In the genomic region with DNA sequence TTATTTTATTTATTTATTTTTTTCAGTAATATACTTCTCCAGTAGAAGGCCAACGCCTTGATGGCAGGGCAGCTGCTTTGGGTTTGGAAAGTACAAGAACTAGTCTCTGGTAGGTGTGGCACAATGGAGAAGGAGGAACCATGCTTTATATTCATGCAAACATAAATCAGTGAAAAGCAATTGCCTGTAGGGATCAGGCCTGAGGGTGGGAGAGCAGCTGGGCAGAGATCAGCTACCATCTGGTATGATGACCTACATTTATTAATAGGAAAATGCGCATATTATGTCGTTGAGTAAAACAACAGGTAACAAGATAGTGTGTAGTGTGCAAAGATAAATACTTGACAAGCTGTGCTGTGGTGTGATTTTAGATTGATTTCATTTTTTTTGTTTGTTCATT, we compare ENCODE assay signal across 16 cellular contexts.
DNase-seq lines count a peak whose midpoint lies in the region; FAIRE-seq and TF ChIP-seq lines count a peak whose summit lies in the region.
"Had no signal": no experiment of that assay in that cellular context is flagged by ENCODE, and none has a peak within 500 bp of the region (broad histone marks: within the 10 kb centered on the region; RNA-seq: fewer than 3 reads in every experiment).

No MANE protein-coding gene starts in this region.

- no peak overlapping the region for H3K4me3 Mint-ChIP-seq in endothelial cell (ENCODE audit: unreplicated experiment)
- no peak overlapping the region for H3K4me3 Mint-ChIP-seq in activated naive CD4-positive, alpha-beta T cell treated with anti-CD3 and anti-CD28 coated beads for 36 hours
- H3K4me3 Mint-ChIP-seq: CD4-positive, alpha-beta memory T cell had no signal

- no peaks in the 10 kb centered on the region for H3K27me3 Mint-ChIP-seq in endothelial cell (ENCODE audit: unreplicated experiment)
- H3K27me3 Mint-ChIP-seq in activated naive CD4-positive, alpha-beta T cell treated with anti-CD3 and anti-CD28 coated beads for 36 hours (ENCODE audit: low read depth): no peaks in the 10 kb centered on the region

- no peak for TF ChIP-seq RAD21 in H1 (IDR thresholded peaks at IDR 0.05 in 1 of 2, conservative IDR thresholded peaks at IDR 0.05 in 1 of 2; ENCODE audit: low read depth in 2 of 2, low read length in 2 of 2)

- peak in 2 of 3 experiments; percentile 2 to 31 for DNase-seq in NCI-H1417 (lab: John Stamatoyannopoulos, UW)
- no peak for DNase-seq in NCI-H1417 treated with DMSO at 0.1 percent for 48 hours (lab: John Stamatoyannopoulos, UW)
- DNase-seq in DMS 273 treated with DMSO at 0.1 percent for 48 hours (lab: John Stamatoyannopoulos, UW): peak; percentile 76
- DNase-seq in NCI-H524 (lab: John Stamatoyannopoulos, UW): peak; percentile 79 to 96
- DNase-seq in H1 (ENCODE audit: low read depth in 1 of 2, low spot score in 2 of 2): no peak
- no peak for DNase-seq in endothelial cell (ENCODE audit: low spot score)
- DNase-seq in activated naive CD4-positive, alpha-beta T cell treated with anti-CD3 and anti-CD28 coated beads for 36 hours: no peak
- no peak for DNase-seq in ACHN
- DNase-seq: 8988T; CD4-positive, alpha-beta memory T cell; GOT3; KG1; NCI-H2107; SIG-M5 had no signal

- WGBS in H1 (ENCODE audit: extremely low coverage in 1 of 2, insufficient coverage in 1 of 2, insufficient read length in 1 of 2, insufficient replicate concordance in 2 of 2, low coverage in 1 of 2, low lambda C conversion rate in 2 of 2, missing lambda C conversion rate in 1 of 2), 2 experiments: 91% methylated on average over 3 of the region's 3 CpGs; no CpG with 5 or more reads in 1 of the 2 experiments

- H3K4me3 ChIP-seq in H1 (ENCODE audit: extremely low read depth in 1 of 4, insufficient read depth in 2 of 4, low read depth in 3 of 4, low read length in 4 of 4): no peak overlapping the region

- no peak overlapping the region for H2BK20ac ChIP-seq in H1 (ENCODE audit: low read length)

- no peak overlapping the region for H3K23ac ChIP-seq in H1 (ENCODE audit: insufficient read length)

- no peaks in the 10 kb centered on the region for H3K27me3 ChIP-seq in H1 (replicated peaks in 1 of 4; ENCODE audit: control insufficient read depth in 3 of 4, extremely low read depth in 1 of 4, insufficient read depth in 3 of 4, low read length in 3 of 4)

- H4K8ac ChIP-seq in H1 (ENCODE audit: extremely low read depth, insufficient read depth, low read length): no peak overlapping the region

- in situ Hi-C loops in ACHN (cut with HindIII; ENCODE audit: low pct_ligation_motif_present, low pct_unique_long_range_greater_than_20kb, low sequenced_read_pairs): no loop called here

- no peaks in the 10 kb centered on the region for H3K23me2 ChIP-seq in H1 (ENCODE audit: low read depth, low read length)

- POLR2A ChIA-PET in H1 (lab: Charles Lee; ENCODE audit: partially characterized antibody): no interaction called here

- peaks cover 0 to 2% (median 0%) of the 10 kb centered on the region in 4 experiments; a peak in 1 of 7 replicates for H3K4me1 ChIP-seq in H1 (replicated peaks in 1 of 4; ENCODE audit: control insufficient read depth in 3 of 4, insufficient read depth in 4 of 4, low read length in 3 of 4)

- H3K9me3 Mint-ChIP-seq in endothelial cell (ENCODE audit: unreplicated experiment): no peaks in the 10 kb centered on the region
- peaks cover 3% of the 10 kb centered on the region for H3K9me3 Mint-ChIP-seq in activated naive CD4-positive, alpha-beta T cell treated with anti-CD3 and anti-CD28 coated beads for 36 hours

- H3K36me3 ChIP-seq in H1 (ENCODE audit: control insufficient read depth in 2 of 4, insufficient read depth in 4 of 4, low read length in 3 of 4): no peaks in the 10 kb centered on the region

- intact Hi-C loops in activated naive CD4-positive, alpha-beta T cell treated with anti-CD3 and anti-CD28 coated beads for 36 hours (cut with micrococcal nuclease): no loop called here

- H3K4me1 Mint-ChIP-seq in endothelial cell (ENCODE audit: unreplicated experiment): no peaks in the 10 kb centered on the region
- H3K4me1 Mint-ChIP-seq in activated naive CD4-positive, alpha-beta T cell treated with anti-CD3 and anti-CD28 coated beads for 36 hours (ENCODE audit: low read depth): no peaks in the 10 kb centered on the region
- H3K4me1 Mint-ChIP-seq: CD4-positive, alpha-beta memory T cell had no signal

- H3K56ac ChIP-seq in H1 (replicated peaks; ENCODE audit: insufficient read length, low read depth, low read length): no peak overlapping the region

- no peak overlapping the region for H3K18ac ChIP-seq in H1 (ENCODE audit: extremely low read depth, low read length)

- no peak overlapping the region for H3K14ac ChIP-seq in H1 (ENCODE audit: insufficient read length)

- H2AFZ ChIP-seq in H1 (ENCODE audit: low read length): no peak overlapping the region

- H2AK5ac ChIP-seq in H1 (ENCODE audit: low read depth, low read length): no peak overlapping the region

- CTCF ChIA-PET in H1 (lab: Charles Lee; ENCODE audit: partially characterized antibody): interaction anchor here (1.1 kb wide), 1 partner anchor 135 kb away, joined by 8 read pairs; no protein-coding TSS in a partner anchor
- CTCF ChIA-PET in activated naive CD4-positive, alpha-beta T cell treated with anti-CD3 and anti-CD28 coated beads for 36 hours (lab: Charles Lee): interaction anchor here (1.5 kb wide), 1 partner anchor 38 kb away, joined by 3 read pairs; no protein-coding TSS in a partner anchor

- H2BK15ac ChIP-seq in H1 (ENCODE audit: low read length): no peak overlapping the region

- H3K79me1 ChIP-seq in H1 (ENCODE audit: low read depth, low read length): no peaks in the 10 kb centered on the region

- FAIRE-seq in H1 (lab: Jason Lieb, UNC): no peak
- FAIRE-seq: GM12892, RCC 7860 had no signal

- no peak overlapping the region for H2BK12ac ChIP-seq in H1 (ENCODE audit: low read depth, low read length)

- H2BK5ac ChIP-seq in H1 (ENCODE audit: low read depth, low read length): no peak overlapping the region

- H3K9ac ChIP-seq in H1 (replicated peaks in 1 of 4; ENCODE audit: extremely low read depth in 1 of 4, low read depth in 3 of 4, low read length in 3 of 4): no peak overlapping the region

- H4K20me1 ChIP-seq in H1 (replicated peaks in 1 of 2; ENCODE audit: control insufficient read depth in 1 of 2, insufficient read depth in 2 of 2, low read length in 2 of 2): no peaks in the 10 kb centered on the region

- H3K4ac ChIP-seq in H1 (replicated peaks; ENCODE audit: insufficient read length, low read depth, low read length): no peak overlapping the region

- H2BK120ac ChIP-seq in H1 (replicated peaks; ENCODE audit: low read depth, low read length): no peak overlapping the region

- no peaks in the 10 kb centered on the region for H3K9me3 ChIP-seq in H1 (ENCODE audit: insufficient read depth in 2 of 2, low read depth in 1 of 2, low read length in 1 of 2)

- H4K5ac ChIP-seq in H1 (ENCODE audit: insufficient read length, low read depth, low read length): no peak overlapping the region

- TF ChIP-seq EP300 in H1 (IDR thresholded peaks at IDR 0.05; ENCODE audit: borderline replicate concordance in 1 of 2, low read depth in 2 of 2, low read length in 2 of 2): no peak

- no peak overlapping the region for H3K27ac ChIP-seq in H1 (ENCODE audit: low read depth, low read length)

- TF ChIP-seq CTCF in H1 (IDR thresholded peaks at IDR 0.05; ENCODE audit: control extremely low read depth in 1 of 3, insufficient read depth in 1 of 3, low read depth in 1 of 3, low read length in 3 of 3) (no peak), endothelial cell (IDR thresholded peaks at IDR 0.05; ENCODE audit: unreplicated experiment) (no peak)

- H3K79me2 ChIP-seq in H1 (ENCODE audit: control insufficient read depth in 1 of 2, insufficient read depth in 2 of 2, low read length in 2 of 2): no peaks in the 10 kb centered on the region

- no peak overlapping the region for H4K91ac ChIP-seq in H1 (replicated peaks; ENCODE audit: insufficient read length, low read length)

- H3K36me3 Mint-ChIP-seq in endothelial cell (ENCODE audit: low read depth, unreplicated experiment): no peaks in the 10 kb centered on the region
- H3K36me3 Mint-ChIP-seq in activated naive CD4-positive, alpha-beta T cell treated with anti-CD3 and anti-CD28 coated beads for 36 hours (ENCODE audit: low read depth): no peaks in the 10 kb centered on the region
- H3K36me3 Mint-ChIP-seq: CD4-positive, alpha-beta memory T cell had no signal

- no peak for TF ChIP-seq POLR2A in H1 (IDR thresholded peaks at IDR 0.05; ENCODE audit: control extremely low read depth in 1 of 2, low read depth in 2 of 2, low read length in 2 of 2)

- no peak overlapping the region for H3K4me2 ChIP-seq in H1 (ENCODE audit: insufficient read depth in 1 of 2, low read depth in 2 of 2, low read length in 2 of 2)

- no peak overlapping the region for H3K27ac Mint-ChIP-seq in endothelial cell (ENCODE audit: unreplicated experiment)
- no peak overlapping the region for H3K27ac Mint-ChIP-seq in activated naive CD4-positive, alpha-beta T cell treated with anti-CD3 and anti-CD28 coated beads for 36 hours
- H3K27ac Mint-ChIP-seq: CD4-positive, alpha-beta memory T cell had no signal

TF ChIP-seq in H1, 55 proteins besides CTCF, POLR2A, EP300 and RAD21:
- TF ChIP-seq POU5F1 (IDR thresholded peaks at IDR 0.05; ENCODE audit: low read depth, low read length): 0 out of 2 replicates have a peak, but pooled peaks have one; percentile 6
- no peak for TF ChIP-seq TAF7 (optimal IDR thresholded peaks at IDR 0.05; ENCODE audit: borderline replicate concordance, low read depth, low read length)

Comparison
In these comparisons a context has a peak if more than half of its experiments do, and no peak if none do; other contexts are left out.
1. DNase-seq: peak in NCI-H1417 (2 of 3), DMS 273 treated with DMSO at 0.1 percent for 48 hours (single experiment) and NCI-H524 (2 of 2); none in NCI-H1417 treated with DMSO at 0.1 percent for 48 hours (single experiment), H1 (0 of 2), endothelial cell (single experiment), activated naive CD4-positive, alpha-beta T cell treated with anti-CD3 and anti-CD28 coated beads for 36 hours (single experiment) and ACHN (single experiment).